Comparison of ENCODE assay signal across 1 cellular context in the genomic region with DNA sequence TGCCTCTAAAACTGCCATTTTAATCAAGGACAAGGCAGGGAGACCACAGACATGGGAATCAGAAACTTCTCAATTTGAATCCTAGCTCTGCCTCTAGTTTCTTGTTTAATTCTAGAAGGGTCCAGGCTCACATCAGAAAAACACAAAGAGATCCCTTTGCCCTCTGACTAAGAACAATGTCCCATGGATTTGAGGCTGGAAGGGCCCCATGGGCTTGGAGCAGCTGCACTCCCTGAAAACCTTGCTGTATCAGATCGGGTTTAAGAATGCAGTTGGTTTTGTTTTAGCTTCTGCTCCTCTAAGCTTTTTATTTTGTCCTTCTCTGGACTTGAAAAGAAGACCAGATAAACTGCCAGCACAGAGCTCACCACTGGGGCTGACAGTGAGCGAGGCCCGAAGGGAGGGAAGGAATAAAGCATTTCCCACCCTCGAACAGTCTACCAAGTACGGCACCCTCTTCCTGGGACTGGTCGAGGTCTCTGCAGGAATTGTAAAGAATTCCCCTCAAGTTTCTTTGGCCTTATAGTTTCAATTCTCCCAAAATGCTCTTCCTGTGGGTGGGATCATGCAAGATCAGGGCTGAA.
TF ChIP-seq lines count a peak whose summit lies in the region.

No MANE protein-coding gene starts in this region.

TF ChIP-seq in WTC11, 78 proteins besides CTCF, POLR2A, EP300 and RAD21 (continued from another document):
- TF ChIP-seq CBFB (CRISPR knock-in tag; IDR thresholded peaks at IDR 0.05; ENCODE audit: low read depth) (no peak), ZNF317 (CRISPR knock-in tag; IDR thresholded peaks at IDR 0.05; ENCODE audit: borderline replicate concordance, low read depth) (no peak), CREB1 (CRISPR knock-in tag; IDR thresholded peaks at IDR 0.05) (no peak), FOXK1 (CRISPR knock-in tag; IDR thresholded peaks at IDR 0.05) (no peak), NR2C2 (CRISPR knock-in tag; IDR thresholded peaks at IDR 0.05) (no peak), GTF2I (CRISPR knock-in tag; conservative IDR thresholded peaks at IDR 0.05) (no peak), ZBTB21 (CRISPR knock-in tag; IDR thresholded peaks at IDR 0.05; ENCODE audit: borderline replicate concordance) (no peak)
- TF ChIP-seq, protein P1, sequence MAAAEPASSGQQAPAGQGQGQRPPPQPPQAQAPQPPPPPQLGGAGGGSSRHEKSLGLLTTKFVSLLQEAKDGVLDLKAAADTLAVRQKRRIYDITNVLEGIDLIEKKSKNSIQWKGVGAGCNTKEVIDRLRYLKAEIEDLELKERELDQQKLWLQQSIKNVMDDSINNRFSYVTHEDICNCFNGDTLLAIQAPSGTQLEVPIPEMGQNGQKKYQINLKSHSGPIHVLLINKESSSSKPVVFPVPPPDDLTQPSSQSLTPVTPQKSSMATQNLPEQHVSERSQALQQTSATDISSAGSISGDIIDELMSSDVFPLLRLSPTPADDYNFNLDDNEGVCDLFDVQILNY (CRISPR knock-in tag; IDR thresholded peaks at IDR 0.05), result no peak
- TF ChIP-seq, protein P2, sequence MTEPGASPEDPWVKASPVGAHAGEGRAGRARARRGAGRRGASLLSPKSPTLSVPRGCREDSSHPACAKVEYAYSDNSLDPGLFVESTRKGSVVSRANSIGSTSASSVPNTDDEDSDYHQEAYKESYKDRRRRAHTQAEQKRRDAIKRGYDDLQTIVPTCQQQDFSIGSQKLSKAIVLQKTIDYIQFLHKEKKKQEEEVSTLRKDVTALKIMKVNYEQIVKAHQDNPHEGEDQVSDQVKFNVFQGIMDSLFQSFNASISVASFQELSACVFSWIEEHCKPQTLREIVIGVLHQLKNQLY (CRISPR knock-in tag; IDR thresholded peaks at IDR 0.05), result no peak
- TF ChIP-seq, protein P3, sequence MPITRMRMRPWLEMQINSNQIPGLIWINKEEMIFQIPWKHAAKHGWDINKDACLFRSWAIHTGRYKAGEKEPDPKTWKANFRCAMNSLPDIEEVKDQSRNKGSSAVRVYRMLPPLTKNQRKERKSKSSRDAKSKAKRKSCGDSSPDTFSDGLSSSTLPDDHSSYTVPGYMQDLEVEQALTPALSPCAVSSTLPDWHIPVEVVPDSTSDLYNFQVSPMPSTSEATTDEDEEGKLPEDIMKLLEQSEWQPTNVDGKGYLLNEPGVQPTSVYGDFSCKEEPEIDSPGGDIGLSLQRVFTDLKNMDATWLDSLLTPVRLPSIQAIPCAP (CRISPR knock-in tag; IDR thresholded peaks at IDR 0.05), result no peak
- TF ChIP-seq, protein P4, sequence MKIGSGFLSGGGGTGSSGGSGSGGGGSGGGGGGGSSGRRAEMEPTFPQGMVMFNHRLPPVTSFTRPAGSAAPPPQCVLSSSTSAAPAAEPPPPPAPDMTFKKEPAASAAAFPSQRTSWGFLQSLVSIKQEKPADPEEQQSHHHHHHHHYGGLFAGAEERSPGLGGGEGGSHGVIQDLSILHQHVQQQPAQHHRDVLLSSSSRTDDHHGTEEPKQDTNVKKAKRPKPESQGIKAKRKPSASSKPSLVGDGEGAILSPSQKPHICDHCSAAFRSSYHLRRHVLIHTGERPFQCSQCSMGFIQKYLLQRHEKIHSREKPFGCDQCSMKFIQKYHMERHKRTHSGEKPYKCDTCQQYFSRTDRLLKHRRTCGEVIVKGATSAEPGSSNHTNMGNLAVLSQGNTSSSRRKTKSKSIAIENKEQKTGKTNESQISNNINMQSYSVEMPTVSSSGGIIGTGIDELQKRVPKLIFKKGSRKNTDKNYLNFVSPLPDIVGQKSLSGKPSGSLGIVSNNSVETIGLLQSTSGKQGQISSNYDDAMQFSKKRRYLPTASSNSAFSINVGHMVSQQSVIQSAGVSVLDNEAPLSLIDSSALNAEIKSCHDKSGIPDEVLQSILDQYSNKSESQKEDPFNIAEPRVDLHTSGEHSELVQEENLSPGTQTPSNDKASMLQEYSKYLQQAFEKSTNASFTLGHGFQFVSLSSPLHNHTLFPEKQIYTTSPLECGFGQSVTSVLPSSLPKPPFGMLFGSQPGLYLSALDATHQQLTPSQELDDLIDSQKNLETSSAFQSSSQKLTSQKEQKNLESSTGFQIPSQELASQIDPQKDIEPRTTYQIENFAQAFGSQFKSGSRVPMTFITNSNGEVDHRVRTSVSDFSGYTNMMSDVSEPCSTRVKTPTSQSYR (CRISPR knock-in tag; IDR thresholded peaks at IDR 0.05), result no peak
- TF ChIP-seq, protein P5, sequence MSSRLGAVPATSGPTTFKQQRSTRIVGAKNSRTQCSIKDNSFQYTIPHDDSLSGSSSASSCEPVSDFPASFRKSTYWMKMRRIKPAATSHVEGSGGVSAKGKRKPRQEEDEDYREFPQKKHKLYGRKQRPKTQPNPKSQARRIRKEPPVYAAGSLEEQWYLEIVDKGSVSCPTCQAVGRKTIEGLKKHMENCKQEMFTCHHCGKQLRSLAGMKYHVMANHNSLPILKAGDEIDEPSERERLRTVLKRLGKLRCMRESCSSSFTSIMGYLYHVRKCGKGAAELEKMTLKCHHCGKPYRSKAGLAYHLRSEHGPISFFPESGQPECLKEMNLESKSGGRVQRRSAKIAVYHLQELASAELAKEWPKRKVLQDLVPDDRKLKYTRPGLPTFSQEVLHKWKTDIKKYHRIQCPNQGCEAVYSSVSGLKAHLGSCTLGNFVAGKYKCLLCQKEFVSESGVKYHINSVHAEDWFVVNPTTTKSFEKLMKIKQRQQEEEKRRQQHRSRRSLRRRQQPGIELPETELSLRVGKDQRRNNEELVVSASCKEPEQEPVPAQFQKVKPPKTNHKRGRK (CRISPR knock-in tag; IDR thresholded peaks at IDR 0.05; ENCODE audit: borderline replicate concordance), result no peak
- TF ChIP-seq, protein P6, sequence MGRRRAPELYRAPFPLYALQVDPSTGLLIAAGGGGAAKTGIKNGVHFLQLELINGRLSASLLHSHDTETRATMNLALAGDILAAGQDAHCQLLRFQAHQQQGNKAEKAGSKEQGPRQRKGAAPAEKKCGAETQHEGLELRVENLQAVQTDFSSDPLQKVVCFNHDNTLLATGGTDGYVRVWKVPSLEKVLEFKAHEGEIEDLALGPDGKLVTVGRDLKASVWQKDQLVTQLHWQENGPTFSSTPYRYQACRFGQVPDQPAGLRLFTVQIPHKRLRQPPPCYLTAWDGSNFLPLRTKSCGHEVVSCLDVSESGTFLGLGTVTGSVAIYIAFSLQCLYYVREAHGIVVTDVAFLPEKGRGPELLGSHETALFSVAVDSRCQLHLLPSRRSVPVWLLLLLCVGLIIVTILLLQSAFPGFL (CRISPR knock-in tag; IDR thresholded peaks at IDR 0.05; ENCODE audit: borderline replicate concordance), result no peak
